In genomic region chr9:38620483-38621433, GRCh38 we compare ENCODE assay signal across 8 cellular contexts. TPM values are rescaled to one million over a fixed set of nuclear protein-coding genes. Genes with fewer than 3 reads are reported as not detected.
DNase-seq lines count a peak whose midpoint lies in the region; ATAC-seq and TF ChIP-seq lines count a peak whose summit lies in the region.

Gene ANKRD18A, minus strand, starts transcription at chr9:38620596. Its CDS starts 311 bp downstream, at chr9:38620285.

- peaks cover 8% of the 10 kb centered on the region for H3K4me1 Mint-ChIP-seq in activated CD8-positive, alpha-beta T cell treated with anti-CD3 and anti-CD28 coated beads for 36 hours (ENCODE audit: low read depth)
- H3K4me1 Mint-ChIP-seq in endothelial cell (ENCODE audit: unreplicated experiment): peaks cover 10% of the 10 kb centered on the region

- H2BK15ac ChIP-seq in mesenchymal stem cell (ENCODE audit: low read depth, poor library complexity, severe bottlenecking): no peak within 1 kb of the TSS

- no peak within 1 kb of the TSS for H4K8ac ChIP-seq in mesenchymal stem cell (ENCODE audit: low read length)

- H3K36me3 ChIP-seq in mesenchymal stem cell (ENCODE audit: control insufficient read depth in 1 of 2, insufficient read depth in 2 of 2, low read depth in 1 of 2, low read length in 2 of 2): no peaks in the 10 kb centered on the region

- intact Hi-C loops in activated CD8-positive, alpha-beta T cell treated with anti-CD3 and anti-CD28 coated beads for 36 hours (cut with micrococcal nuclease): no loop called here

- POLR2A ChIA-PET in activated CD8-positive, alpha-beta T cell treated with anti-CD3 and anti-CD28 coated beads for 36 hours (lab: Charles Lee): no interaction called here

- CTCF ChIA-PET in activated CD8-positive, alpha-beta T cell treated with anti-CD3 and anti-CD28 coated beads for 36 hours (lab: Charles Lee): interaction anchor here (0.8 to 2.2 kb wide), 3 partner anchors 20 to 227 kb away, joined by 3 to 8 read pairs (median 3); no protein-coding TSS in a partner anchor

- H3K4me1 ChIP-seq in mesenchymal stem cell (ENCODE audit: control insufficient read depth, insufficient read depth, low read depth, low read length): peaks cover 20% of the 10 kb centered on the region

- peaks cover 5% of the 10 kb centered on the region for H3K9me3 Mint-ChIP-seq in activated CD8-positive, alpha-beta T cell treated with anti-CD3 and anti-CD28 coated beads for 36 hours
- no peaks in the 10 kb centered on the region for H3K9me3 Mint-ChIP-seq in endothelial cell (ENCODE audit: unreplicated experiment)

- H3K14ac ChIP-seq in mesenchymal stem cell (ENCODE audit: low read length in 2 of 2): no peak within 1 kb of the TSS

- no peak within 1 kb of the TSS for H2AK5ac ChIP-seq in mesenchymal stem cell (ENCODE audit: low read length, severe bottlenecking)

- WGBS in mesenchymal stem cell: 1% methylated on average over 72 of the region's 76 CpGs

- no peak within 1 kb of the TSS for H3K23ac ChIP-seq in mesenchymal stem cell (ENCODE audit: low read length in 2 of 2)

- peak within 1 kb of the TSS; percentile 47 to 74 for H3K4me3 ChIP-seq in mesenchymal stem cell (ENCODE audit: insufficient read depth in 1 of 2, low read depth in 1 of 2, low read length in 2 of 2)

- H3K4me2 ChIP-seq in mesenchymal stem cell (ENCODE audit: low read length, poor library complexity, severe bottlenecking): peak within 1 kb of the TSS; percentile 97

- H2AFZ ChIP-seq in mesenchymal stem cell (ENCODE audit: low read depth, low read length): no peak within 1 kb of the TSS

- peaks cover 2% of the 10 kb centered on the region for H3K36me3 Mint-ChIP-seq in activated CD8-positive, alpha-beta T cell treated with anti-CD3 and anti-CD28 coated beads for 36 hours (ENCODE audit: low read depth)
- peaks cover 5% of the 10 kb centered on the region for H3K36me3 Mint-ChIP-seq in endothelial cell (ENCODE audit: low read depth, unreplicated experiment)

- peak within 1 kb of the TSS; percentile 71 for H3K27ac Mint-ChIP-seq in activated CD8-positive, alpha-beta T cell treated with anti-CD3 and anti-CD28 coated beads for 36 hours
- H3K27ac Mint-ChIP-seq in endothelial cell (ENCODE audit: unreplicated experiment): no peak within 1 kb of the TSS

- no peak within 1 kb of the TSS for H3K18ac ChIP-seq in mesenchymal stem cell (ENCODE audit: low read depth in 1 of 2, low read length in 2 of 2)

- no peak within 1 kb of the TSS for H2BK12ac ChIP-seq in mesenchymal stem cell (ENCODE audit: low read length in 2 of 2)

- ATAC-seq in GM18858 (IDR thresholded peaks at IDR 0.05; ENCODE audit: unreplicated experiment) (peak; percentile 55), HG03108 (IDR thresholded peaks at IDR 0.05; ENCODE audit: unreplicated experiment) (peak; percentile 71)
- peak; percentile 86 for ATAC-seq in activated CD8-positive, alpha-beta T cell treated with anti-CD3 and anti-CD28 coated beads for 36 hours

- H3K79me1 ChIP-seq in mesenchymal stem cell (replicated peaks; ENCODE audit: low read length, poor library complexity, severe bottlenecking): no peaks in the 10 kb centered on the region

- H2BK120ac ChIP-seq in mesenchymal stem cell (ENCODE audit: low read depth, low read length): no peak within 1 kb of the TSS

- no peak within 1 kb of the TSS for H3K4ac ChIP-seq in mesenchymal stem cell (ENCODE audit: low read depth in 1 of 2, low read length in 2 of 2)

- H3K27me3 ChIP-seq in mesenchymal stem cell (ENCODE audit: control insufficient read depth in 1 of 2, insufficient read depth in 1 of 2, low read length in 2 of 2): peaks cover 5 to 56% of the 10 kb centered on the region in 2 experiments

- peaks cover 45% of the 10 kb centered on the region for H3K27me3 Mint-ChIP-seq in activated CD8-positive, alpha-beta T cell treated with anti-CD3 and anti-CD28 coated beads for 36 hours
- peaks cover 15% of the 10 kb centered on the region for H3K27me3 Mint-ChIP-seq in endothelial cell (ENCODE audit: unreplicated experiment)

- H3K27ac ChIP-seq in 22Rv1 (peak within 1 kb of the TSS; percentile 72), mesenchymal stem cell (ENCODE audit: low read length, poor library complexity, severe bottlenecking) (no peak within 1 kb of the TSS)

- H3K9ac ChIP-seq in mesenchymal stem cell (ENCODE audit: low read length): no peak within 1 kb of the TSS

- TF ChIP-seq CTCF in 22Rv1 (IDR thresholded peaks at IDR 0.05): peak; percentile 90
- peak; percentile 53 for TF ChIP-seq CTCF in activated CD8-positive, alpha-beta T cell treated with anti-CD3 and anti-CD28 coated beads for 36 hours (IDR thresholded peaks at IDR 0.05)
- peak; percentile 63 for TF ChIP-seq CTCF in endothelial cell (IDR thresholded peaks at IDR 0.05; ENCODE audit: unreplicated experiment)

- H3K4me3 Mint-ChIP-seq in activated CD8-positive, alpha-beta T cell treated with anti-CD3 and anti-CD28 coated beads for 36 hours: peak within 1 kb of the TSS; percentile 78
- peak within 1 kb of the TSS; percentile 91 for H3K4me3 Mint-ChIP-seq in endothelial cell (ENCODE audit: unreplicated experiment)

- DNase-seq in NCI-H345 treated with DMSO at 0.1 percent for 48 hours (lab: John Stamatoyannopoulos, UW; ENCODE audit: unreplicated experiment): peak; percentile 81
- DNase-seq in activated CD8-positive, alpha-beta T cell treated with anti-CD3 and anti-CD28 coated beads for 36 hours: peak; percentile 81
- DNase-seq in endothelial cell (ENCODE audit: low spot score): peak; percentile 87
- peak; percentile 63 for DNase-seq in mesenchymal stem cell
- DNase-seq in stimulated activated CD4-positive, alpha-beta T cell treated with anti-CD3 and anti-CD28 coated beads, TNF-alpha, amount 100 ng/mL, for 48 hours (ENCODE audit: low read depth in 3 of 3): peak; percentile 54 to 72 (median 65)

- peaks cover 20% of the 10 kb centered on the region for H3K9me3 ChIP-seq in mesenchymal stem cell (ENCODE audit: control insufficient read depth, low read length)

- H2BK5ac ChIP-seq in mesenchymal stem cell (ENCODE audit: low read depth, low read length, poor library complexity, severe bottlenecking): no peak within 1 kb of the TSS

- no peak within 1 kb of the TSS for H4K91ac ChIP-seq in mesenchymal stem cell (ENCODE audit: low read length)

RNA-seq across cellular contexts. Expression of gene ANKRD18A, which starts in this region (rescaled TPM):
- total RNA-seq in activated CD8-positive, alpha-beta T cell treated with anti-CD3 and anti-CD28 coated beads for 36 hours: 1 to 10 TPM in 1 of 2 experiments, under 1 TPM in 1; 0.85 to 2.3 TPM
- total RNA-seq in endothelial cell (ENCODE audit: unreplicated experiment): 0.10 TPM
- polyA plus RNA-seq in mesenchymal stem cell (2013, experiment 1 of 2): not detected
- not detected for polyA plus RNA-seq in mesenchymal stem cell (2013, experiment 2 of 2)

Comparison
In these comparisons a context has a peak if more than half of its experiments do, and no peak if none do; other contexts are left out.
1. Peak in DNase-seq in endothelial cell; RNA of the gene not detected or under 1 TPM.